ENCODE assay signal across 1 cellular context in the genomic region with DNA sequence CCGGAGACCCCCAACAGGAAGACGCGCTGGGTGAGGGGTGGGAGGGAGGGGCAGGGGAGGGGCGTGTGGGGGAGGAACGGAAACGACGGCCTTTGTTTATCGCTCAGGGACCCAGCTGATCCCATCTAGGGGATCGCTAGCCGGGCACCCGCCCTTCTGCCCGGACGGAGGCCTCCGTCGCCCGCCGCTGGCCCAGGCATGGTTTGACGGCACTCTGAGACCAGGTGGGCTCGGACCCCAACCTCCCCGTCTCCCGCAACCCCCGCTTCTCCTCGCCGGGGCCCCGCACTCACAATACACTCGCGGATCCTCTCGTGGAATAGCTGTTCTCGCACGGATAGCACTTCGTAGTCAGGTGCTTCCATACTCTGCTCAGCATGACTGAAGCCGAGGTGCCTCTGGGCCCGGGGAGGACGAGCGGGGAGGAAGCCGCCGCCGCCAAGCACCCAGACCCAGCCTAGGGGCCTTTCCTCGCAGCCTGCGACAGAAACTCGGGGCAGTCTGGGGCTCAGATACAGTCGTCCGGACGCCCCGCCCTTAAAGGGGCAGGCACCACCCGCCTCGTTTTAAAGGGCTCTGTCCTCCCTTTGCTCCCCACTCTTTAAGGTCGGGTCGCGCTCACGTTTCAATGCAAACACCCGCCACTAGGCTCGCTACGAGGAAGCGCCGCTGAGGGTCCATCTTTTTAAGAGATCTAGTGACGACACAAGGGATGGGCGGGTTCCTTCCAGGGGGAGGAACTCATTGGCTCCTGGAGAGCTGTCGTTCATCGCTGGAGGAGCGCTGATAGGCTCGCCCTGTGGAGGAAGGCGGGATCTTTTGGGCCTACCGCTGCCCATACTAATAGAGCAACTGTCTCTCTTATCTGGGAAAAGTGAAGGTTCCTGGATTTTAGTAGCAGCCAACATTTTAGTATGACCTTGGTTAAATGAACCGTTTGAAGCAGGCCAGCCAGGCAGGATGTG.
A peak's percentile ranks its signal among the peaks of the same experiment; 100 is the strongest.
TF ChIP-seq lines count a peak whose summit lies in the region.

A gene with protein sequence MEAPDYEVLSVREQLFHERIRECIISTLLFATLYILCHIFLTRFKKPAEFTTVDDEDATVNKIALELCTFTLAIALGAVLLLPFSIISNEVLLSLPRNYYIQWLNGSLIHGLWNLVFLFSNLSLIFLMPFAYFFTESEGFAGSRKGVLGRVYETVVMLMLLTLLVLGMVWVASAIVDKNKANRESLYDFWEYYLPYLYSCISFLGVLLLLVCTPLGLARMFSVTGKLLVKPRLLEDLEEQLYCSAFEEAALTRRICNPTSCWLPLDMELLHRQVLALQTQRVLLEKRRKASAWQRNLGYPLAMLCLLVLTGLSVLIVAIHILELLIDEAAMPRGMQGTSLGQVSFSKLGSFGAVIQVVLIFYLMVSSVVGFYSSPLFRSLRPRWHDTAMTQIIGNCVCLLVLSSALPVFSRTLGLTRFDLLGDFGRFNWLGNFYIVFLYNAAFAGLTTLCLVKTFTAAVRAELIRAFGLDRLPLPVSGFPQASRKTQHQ (minus strand): TSS at position 657 of the 965 bp plus-strand sequence. CDS start 292 bp downstream, at position 365.

TF ChIP-seq in HepG2, 621 proteins besides CTCF, POLR2A, EP300 and RAD21 (continued from another document and continues in another):
- TF ChIP-seq, protein P1, sequence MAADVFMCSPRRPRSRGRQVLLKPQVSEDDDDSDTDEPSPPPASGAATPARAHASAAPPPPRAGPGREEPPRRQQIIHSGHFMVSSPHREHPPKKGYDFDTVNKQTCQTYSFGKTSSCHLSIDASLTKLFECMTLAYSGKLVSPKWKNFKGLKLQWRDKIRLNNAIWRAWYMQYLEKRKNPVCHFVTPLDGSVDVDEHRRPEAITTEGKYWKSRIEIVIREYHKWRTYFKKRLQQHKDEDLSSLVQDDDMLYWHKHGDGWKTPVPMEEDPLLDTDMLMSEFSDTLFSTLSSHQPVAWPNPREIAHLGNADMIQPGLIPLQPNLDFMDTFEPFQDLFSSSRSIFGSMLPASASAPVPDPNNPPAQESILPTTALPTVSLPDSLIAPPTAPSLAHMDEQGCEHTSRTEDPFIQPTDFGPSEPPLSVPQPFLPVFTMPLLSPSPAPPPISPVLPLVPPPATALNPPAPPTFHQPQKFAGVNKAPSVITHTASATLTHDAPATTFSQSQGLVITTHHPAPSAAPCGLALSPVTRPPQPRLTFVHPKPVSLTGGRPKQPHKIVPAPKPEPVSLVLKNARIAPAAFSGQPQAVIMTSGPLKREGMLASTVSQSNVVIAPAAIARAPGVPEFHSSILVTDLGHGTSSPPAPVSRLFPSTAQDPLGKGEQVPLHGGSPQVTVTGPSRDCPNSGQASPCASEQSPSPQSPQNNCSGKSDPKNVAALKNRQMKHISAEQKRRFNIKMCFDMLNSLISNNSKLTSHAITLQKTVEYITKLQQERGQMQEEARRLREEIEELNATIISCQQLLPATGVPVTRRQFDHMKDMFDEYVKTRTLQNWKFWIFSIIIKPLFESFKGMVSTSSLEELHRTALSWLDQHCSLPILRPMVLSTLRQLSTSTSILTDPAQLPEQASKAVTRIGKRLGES (CRISPR knock-in tag; IDR thresholded peaks at IDR 0.05; ENCODE audit: borderline replicate concordance) = no peak
- TF ChIP-seq, protein P2, sequence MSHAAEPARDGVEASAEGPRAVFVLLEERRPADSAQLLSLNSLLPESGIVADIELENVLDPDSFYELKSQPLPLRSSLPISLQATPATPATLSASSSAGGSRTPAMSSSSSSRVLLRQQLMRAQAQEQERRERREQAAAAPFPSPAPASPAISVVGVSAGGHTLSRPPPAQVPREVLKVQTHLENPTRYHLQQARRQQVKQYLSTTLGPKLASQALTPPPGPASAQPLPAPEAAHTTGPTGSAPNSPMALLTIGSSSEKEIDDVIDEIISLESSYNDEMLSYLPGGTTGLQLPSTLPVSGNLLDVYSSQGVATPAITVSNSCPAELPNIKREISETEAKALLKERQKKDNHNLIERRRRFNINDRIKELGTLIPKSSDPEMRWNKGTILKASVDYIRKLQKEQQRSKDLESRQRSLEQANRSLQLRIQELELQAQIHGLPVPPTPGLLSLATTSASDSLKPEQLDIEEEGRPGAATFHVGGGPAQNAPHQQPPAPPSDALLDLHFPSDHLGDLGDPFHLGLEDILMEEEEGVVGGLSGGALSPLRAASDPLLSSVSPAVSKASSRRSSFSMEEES (CRISPR knock-in tag; IDR thresholded peaks at IDR 0.05) = no peak
- no peak for TF ChIP-seq HHEX (CRISPR knock-in tag; IDR thresholded peaks at IDR 0.05)
- TF ChIP-seq SCMH1 (CRISPR knock-in tag; IDR thresholded peaks at IDR 0.05; ENCODE audit: borderline replicate concordance) = no peak
- no peak for TF ChIP-seq HOXA7 (CRISPR knock-in tag; IDR thresholded peaks at IDR 0.05)
- no peak for TF ChIP-seq GATA4 (IDR thresholded peaks at IDR 0.05; ENCODE audit: borderline replicate concordance, low read depth)
- TF ChIP-seq, protein P3, sequence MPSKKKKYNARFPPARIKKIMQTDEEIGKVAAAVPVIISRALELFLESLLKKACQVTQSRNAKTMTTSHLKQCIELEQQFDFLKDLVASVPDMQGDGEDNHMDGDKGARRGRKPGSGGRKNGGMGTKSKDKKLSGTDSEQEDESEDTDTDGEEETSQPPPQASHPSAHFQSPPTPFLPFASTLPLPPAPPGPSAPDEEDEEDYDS (CRISPR knock-in tag; IDR thresholded peaks at IDR 0.05) = peak; percentile 99
- peak; percentile 20; the same call in 1 of the 2 replicates for TF ChIP-seq ZNF614 (CRISPR knock-in tag; IDR thresholded peaks at IDR 0.05; ENCODE audit: borderline replicate concordance)
- no peak for TF ChIP-seq HDAC6 (IDR thresholded peaks at IDR 0.05; ENCODE audit: low read depth, low read length)
- 0 out of 2 replicates have a peak, but pooled peaks have one; percentile 38 for TF ChIP-seq ZNF333 (CRISPR knock-in tag; IDR thresholded peaks at IDR 0.05; ENCODE audit: borderline replicate concordance)
- TF ChIP-seq TAF1 (CRISPR knock-in tag; IDR thresholded peaks at IDR 0.05) = peak; percentile 74; the same call in 1 of the 2 replicates
- TF ChIP-seq, protein P4, sequence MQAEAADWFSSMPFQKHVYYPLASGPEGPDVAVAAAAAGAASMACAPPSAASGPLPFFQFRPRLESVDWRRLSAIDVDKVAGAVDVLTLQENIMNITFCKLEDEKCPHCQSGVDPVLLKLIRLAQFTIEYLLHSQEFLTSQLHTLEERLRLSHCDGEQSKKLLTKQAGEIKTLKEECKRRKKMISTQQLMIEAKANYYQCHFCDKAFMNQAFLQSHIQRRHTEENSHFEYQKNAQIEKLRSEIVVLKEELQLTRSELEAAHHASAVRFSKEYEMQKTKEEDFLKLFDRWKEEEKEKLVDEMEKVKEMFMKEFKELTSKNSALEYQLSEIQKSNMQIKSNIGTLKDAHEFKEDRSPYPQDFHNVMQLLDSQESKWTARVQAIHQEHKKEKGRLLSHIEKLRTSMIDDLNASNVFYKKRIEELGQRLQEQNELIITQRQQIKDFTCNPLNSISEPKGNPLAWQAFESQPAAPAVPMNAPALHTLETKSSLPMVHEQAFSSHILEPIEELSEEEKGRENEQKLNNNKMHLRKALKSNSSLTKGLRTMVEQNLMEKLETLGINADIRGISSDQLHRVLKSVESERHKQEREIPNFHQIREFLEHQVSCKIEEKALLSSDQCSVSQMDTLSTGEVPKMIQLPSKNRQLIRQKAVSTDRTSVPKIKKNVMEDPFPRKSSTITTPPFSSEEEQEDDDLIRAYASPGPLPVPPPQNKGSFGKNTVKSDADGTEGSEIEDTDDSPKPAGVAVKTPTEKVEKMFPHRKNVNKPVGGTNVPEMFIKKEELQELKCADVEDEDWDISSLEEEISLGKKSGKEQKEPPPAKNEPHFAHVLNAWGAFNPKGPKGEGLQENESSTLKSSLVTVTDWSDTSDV (CRISPR knock-in tag; IDR thresholded peaks at IDR 0.05) = no peak
- no peak for TF ChIP-seq ZNF138 (CRISPR knock-in tag; IDR thresholded peaks at IDR 0.05; ENCODE audit: low read depth)
- no peak for TF ChIP-seq PCBP2 (optimal IDR thresholded peaks at IDR 0.05; ENCODE audit: low read depth, low read length, poor library complexity, severe bottlenecking)
- peak; percentile 54; the same call in 1 of the 2 replicates for TF ChIP-seq ZNF747 (CRISPR knock-in tag; IDR thresholded peaks at IDR 0.05; ENCODE audit: borderline replicate concordance)
- no peak for TF ChIP-seq SATB2 (CRISPR knock-in tag; IDR thresholded peaks at IDR 0.05)
- no peak for TF ChIP-seq ZNF546 (CRISPR knock-in tag; conservative IDR thresholded peaks at IDR 0.05)
- TF ChIP-seq SP1 (IDR thresholded peaks at IDR 0.05) = no peak
- peak; percentile 66 for TF ChIP-seq SP1 (CRISPR knock-in tag; IDR thresholded peaks at IDR 0.05)
- TF ChIP-seq ELF4 (CRISPR knock-in tag; IDR thresholded peaks at IDR 0.05; ENCODE audit: borderline replicate concordance) = no peak
- no peak for TF ChIP-seq GTF2F1 (IDR thresholded peaks at IDR 0.05; ENCODE audit: low read length)
- TF ChIP-seq PHF20 (CRISPR knock-in tag; IDR thresholded peaks at IDR 0.05) = peak; percentile 65
- no peak for TF ChIP-seq NR2F1 (CRISPR knock-in tag; IDR thresholded peaks at IDR 0.05)
- no peak for TF ChIP-seq HMGA1 (CRISPR knock-in tag; conservative IDR thresholded peaks at IDR 0.05)
- TF ChIP-seq ARID2 (CRISPR knock-in tag; IDR thresholded peaks at IDR 0.05; ENCODE audit: borderline replicate concordance) = no peak
- TF ChIP-seq, protein P5, sequence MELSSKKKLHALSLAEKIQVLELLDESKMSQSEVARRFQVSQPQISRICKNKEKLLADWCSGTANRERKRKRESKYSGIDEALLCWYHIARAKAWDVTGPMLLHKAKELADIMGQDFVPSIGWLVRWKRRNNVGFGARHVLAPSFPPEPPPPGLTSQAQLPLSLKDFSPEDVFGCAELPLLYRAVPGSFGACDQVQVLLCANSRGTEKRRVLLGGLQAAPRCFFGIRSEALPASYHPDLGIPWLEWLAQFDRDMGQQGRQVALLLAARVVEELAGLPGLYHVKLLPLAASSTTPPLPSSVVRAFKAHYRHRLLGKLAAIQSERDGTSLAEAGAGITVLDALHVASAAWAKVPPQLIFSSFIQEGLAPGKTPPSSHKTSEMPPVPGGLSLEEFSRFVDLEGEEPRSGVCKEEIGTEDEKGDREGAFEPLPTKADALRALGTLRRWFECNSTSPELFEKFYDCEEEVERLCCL (CRISPR knock-in tag; IDR thresholded peaks at IDR 0.05; ENCODE audit: borderline replicate concordance) = 0 out of 2 replicates have a peak, but pooled peaks have one; percentile 50
- TF ChIP-seq ZNF746 (CRISPR knock-in tag; IDR thresholded peaks at IDR 0.05) = no peak
- 0 out of 2 replicates have a peak, but pooled peaks have one; percentile 10 for TF ChIP-seq SOX5 (CRISPR knock-in tag; IDR thresholded peaks at IDR 0.05; ENCODE audit: borderline replicate concordance)
- TF ChIP-seq SAP130 (CRISPR knock-in tag; IDR thresholded peaks at IDR 0.05; ENCODE audit: low read depth) = peak; percentile 80
- TF ChIP-seq, protein P6, sequence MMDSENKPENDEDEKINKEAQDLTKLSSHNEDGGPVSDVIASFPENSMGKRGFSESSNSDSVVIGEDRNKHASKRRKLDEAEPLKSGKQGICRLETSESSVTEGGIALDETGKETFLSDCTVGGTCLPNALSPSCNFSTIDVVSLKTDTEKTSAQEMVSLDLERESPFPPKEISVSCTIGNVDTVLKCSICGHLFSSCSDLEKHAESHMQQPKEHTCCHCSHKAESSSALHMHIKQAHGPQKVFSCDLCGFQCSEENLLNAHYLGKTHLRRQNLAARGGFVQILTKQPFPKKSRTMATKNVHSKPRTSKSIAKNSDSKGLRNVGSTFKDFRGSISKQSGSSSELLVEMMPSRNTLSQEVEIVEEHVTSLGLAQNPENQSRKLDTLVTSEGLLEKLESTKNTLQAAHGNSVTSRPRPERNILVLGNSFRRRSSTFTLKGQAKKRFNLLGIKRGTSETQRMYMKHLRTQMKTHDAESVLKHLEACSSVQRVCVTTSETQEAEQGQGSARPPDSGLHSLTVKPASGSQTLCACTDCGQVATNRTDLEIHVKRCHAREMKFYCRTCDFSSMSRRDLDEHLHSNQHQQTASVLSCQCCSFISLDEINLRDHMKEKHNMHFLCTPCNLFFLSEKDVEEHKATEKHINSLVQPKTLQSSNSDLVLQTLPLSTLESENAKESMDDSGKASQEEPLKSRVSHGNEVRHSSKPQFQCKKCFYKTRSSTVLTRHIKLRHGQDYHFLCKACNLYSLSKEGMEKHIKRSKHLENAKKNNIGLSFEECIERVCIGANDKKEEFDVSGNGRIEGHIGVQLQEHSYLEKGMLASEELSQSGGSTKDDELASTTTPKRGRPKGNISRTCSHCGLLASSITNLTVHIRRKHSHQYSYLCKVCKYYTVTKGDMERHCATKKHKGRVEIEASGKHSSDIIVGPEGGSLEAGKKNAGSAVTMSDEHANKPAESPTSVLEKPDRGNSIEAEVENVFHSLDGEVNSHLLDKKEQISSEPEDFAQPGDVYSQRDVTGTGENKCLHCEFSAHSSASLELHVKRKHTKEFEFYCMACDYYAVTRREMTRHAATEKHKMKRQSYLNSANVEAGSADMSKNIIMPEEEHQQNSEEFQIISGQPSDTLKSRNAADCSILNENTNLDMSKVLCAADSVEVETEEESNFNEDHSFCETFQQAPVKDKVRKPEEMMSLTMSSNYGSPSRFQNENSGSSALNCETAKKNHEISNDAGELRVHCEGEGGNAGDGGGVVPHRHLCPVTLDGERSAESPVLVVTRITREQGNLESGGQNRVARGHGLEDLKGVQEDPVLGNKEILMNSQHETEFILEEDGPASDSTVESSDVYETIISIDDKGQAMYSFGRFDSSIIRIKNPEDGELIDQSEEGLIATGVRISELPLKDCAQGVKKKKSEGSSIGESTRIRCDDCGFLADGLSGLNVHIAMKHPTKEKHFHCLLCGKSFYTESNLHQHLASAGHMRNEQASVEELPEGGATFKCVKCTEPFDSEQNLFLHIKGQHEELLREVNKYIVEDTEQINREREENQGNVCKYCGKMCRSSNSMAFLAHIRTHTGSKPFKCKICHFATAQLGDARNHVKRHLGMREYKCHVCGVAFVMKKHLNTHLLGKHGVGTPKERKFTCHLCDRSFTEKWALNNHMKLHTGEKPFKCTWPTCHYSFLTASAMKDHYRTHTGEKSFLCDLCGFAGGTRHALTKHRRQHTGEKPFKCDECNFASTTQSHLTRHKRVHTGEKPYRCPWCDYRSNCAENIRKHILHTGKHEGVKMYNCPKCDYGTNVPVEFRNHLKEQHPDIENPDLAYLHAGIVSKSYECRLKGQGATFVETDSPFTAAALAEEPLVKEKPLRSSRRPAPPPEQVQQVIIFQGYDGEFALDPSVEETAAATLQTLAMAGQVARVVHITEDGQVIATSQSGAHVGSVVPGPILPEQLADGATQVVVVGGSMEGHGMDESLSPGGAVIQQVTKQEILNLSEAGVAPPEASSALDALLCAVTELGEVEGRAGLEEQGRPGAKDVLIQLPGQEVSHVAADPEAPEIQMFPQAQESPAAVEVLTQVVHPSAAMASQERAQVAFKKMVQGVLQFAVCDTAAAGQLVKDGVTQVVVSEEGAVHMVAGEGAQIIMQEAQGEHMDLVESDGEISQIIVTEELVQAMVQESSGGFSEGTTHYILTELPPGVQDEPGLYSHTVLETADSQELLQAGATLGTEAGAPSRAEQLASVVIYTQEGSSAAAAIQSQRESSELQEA (CRISPR knock-in tag; IDR thresholded peaks at IDR 0.05; ENCODE audit: not compliant biosample characterization) = peak; percentile 56
- no peak for TF ChIP-seq GZF1 (CRISPR knock-in tag; IDR thresholded peaks at IDR 0.05)
- TF ChIP-seq ZNF549 (CRISPR knock-in tag; IDR thresholded peaks at IDR 0.05) = no peak
- no peak; the same call in 1 of the 2 replicates for TF ChIP-seq BCL6 (CRISPR knock-in tag; IDR thresholded peaks at IDR 0.05)
